Comparison of ENCODE assay signal across 9 cellular contexts in the genomic region with DNA sequence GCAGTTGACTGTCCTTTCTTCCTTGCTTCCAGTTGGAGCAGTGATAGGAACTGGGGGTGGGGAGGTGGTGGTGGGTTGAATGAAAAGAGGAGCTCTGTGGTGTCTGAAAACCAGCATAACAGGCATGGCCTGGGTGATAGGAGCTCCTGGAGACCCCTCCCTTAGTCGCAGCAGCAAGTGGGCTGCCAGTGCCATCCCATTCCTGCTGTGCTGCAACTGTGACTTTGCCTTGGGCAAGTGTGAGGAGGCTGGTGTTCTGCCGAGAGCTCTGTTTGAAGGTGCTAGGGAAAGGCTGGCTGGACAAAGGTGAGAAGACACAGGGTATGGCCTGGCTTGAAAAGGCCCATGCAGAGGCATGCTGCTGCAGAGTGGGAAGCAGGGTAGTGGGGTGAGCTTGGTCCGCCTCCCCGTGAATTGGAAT. TPM values are rescaled to one million over a fixed set of nuclear protein-coding genes. Genes with fewer than 3 reads are reported as not detected.
DNase-seq lines count a peak whose midpoint lies in the region; ATAC-seq, FAIRE-seq and TF ChIP-seq lines count a peak whose summit lies in the region.
"Had no signal": no experiment of that assay in that cellular context is flagged by ENCODE, and none has a peak within 500 bp of the region (broad histone marks: within the 10 kb centered on the region; RNA-seq: fewer than 3 reads in every experiment).

No MANE protein-coding gene starts in this region.

- no peak overlapping the region for H3K9ac ChIP-seq in MM.1S (ENCODE audit: low read length)
- H3K9ac ChIP-seq in H1 (replicated peaks in 1 of 4; ENCODE audit: extremely low read depth in 1 of 4, low read depth in 3 of 4, low read length in 3 of 4): no peak overlapping the region; a peak in 1 of 7 replicates

- H3K4me3 ChIP-seq in Caco-2 (ENCODE audit: low read depth, low read length): no peak overlapping the region
- no peak overlapping the region for H3K4me3 ChIP-seq in MM.1S (ENCODE audit: low read length)
- peak overlapping the region in 3 of 4 experiments; percentile 2 to 15 (median 12); a peak in 3 of 8 replicates for H3K4me3 ChIP-seq in H1 (ENCODE audit: extremely low read depth in 1 of 4, insufficient read depth in 2 of 4, low read depth in 3 of 4, low read length in 4 of 4)
- H3K4me3 ChIP-seq in psoas muscle: no peak overlapping the region

- no peak overlapping the region for H2AK5ac ChIP-seq in H1 (ENCODE audit: low read depth, low read length)

- TF ChIP-seq CTCF in Caco-2 (IDR thresholded peaks at IDR 0.05; ENCODE audit: insufficient read depth in 1 of 2, low read depth in 1 of 2, low read length in 1 of 2, severe bottlenecking in 1 of 2, unreplicated experiment in 1 of 2) (no peak), MM.1S (IDR thresholded peaks at IDR 0.05; ENCODE audit: low read length) (no peak), H1 (IDR thresholded peaks at IDR 0.05; ENCODE audit: control extremely low read depth in 1 of 3, insufficient read depth in 1 of 3, low read depth in 1 of 3, low read length in 3 of 3) (no peak), psoas muscle (IDR thresholded peaks at IDR 0.05) (no peak)

- CTCF ChIA-PET in Caco-2 (lab: Charles Lee): interaction anchor here (1.0 to 1.7 kb wide), 2 partner anchors 40 to 271 kb away, joined by 4 to 7 read pairs; partner anchors contain the start of gene PSMD11
- CTCF ChIA-PET in H1 (lab: Charles Lee; ENCODE audit: partially characterized antibody): interaction anchor here (0.6 to 9.6 kb wide), 34 partner anchors 10 to 454 kb away, joined by 3 to 71 read pairs (median 4); partner anchors contain the start of gene PSMD11

- peak overlapping the region; percentile 40 for H3K4ac ChIP-seq in H1 (replicated peaks; ENCODE audit: insufficient read length, low read depth, low read length)

- no peak for FAIRE-seq in H1 (lab: Jason Lieb, UNC)

- peak in 1 of 4 donors; percentile 1 for ATAC-seq in psoas muscle

- H3K27me3 ChIP-seq in Caco-2 (replicated peaks; ENCODE audit: control insufficient read depth, insufficient read depth, low read length): no peaks in the 10 kb centered on the region
- no peaks in the 10 kb centered on the region for H3K27me3 ChIP-seq in MM.1S (replicated peaks; ENCODE audit: insufficient read depth, low read length)
- no peaks in the 10 kb centered on the region; a peak in 2 of 7 replicates for H3K27me3 ChIP-seq in H1 (replicated peaks in 1 of 4; ENCODE audit: control insufficient read depth in 3 of 4, extremely low read depth in 1 of 4, insufficient read depth in 3 of 4, low read length in 3 of 4)
- H3K27me3 ChIP-seq in psoas muscle (ENCODE audit: insufficient read depth in 3 of 3, low read length in 2 of 3): no peaks in the 10 kb centered on the region

- H3K36me3 Mint-ChIP-seq in Caco-2 (ENCODE audit: insufficient read depth, unreplicated experiment): peaks cover 81% of the 10 kb centered on the region

- no peak overlapping the region for H3K4me2 ChIP-seq in MM.1S (ENCODE audit: low read depth, low read length)
- H3K4me2 ChIP-seq in H1 (ENCODE audit: insufficient read depth in 1 of 2, low read depth in 2 of 2, low read length in 2 of 2): peak overlapping the region; percentile 8 to 37; a peak in 2 of 4 replicates

- H3K14ac ChIP-seq in H1 (ENCODE audit: insufficient read length): no peak overlapping the region

- H3K4me1 ChIP-seq in Caco-2 (peaks cover 18% of the 10 kb centered on the region), MM.1S (ENCODE audit: low read length) (peaks cover 44% of the 10 kb centered on the region), H1 (replicated peaks in 1 of 4; ENCODE audit: control insufficient read depth in 3 of 4, insufficient read depth in 4 of 4, low read length in 3 of 4) (peaks cover 10 to 36% (median 22%) of the 10 kb centered on the region in 4 experiments), psoas muscle (peaks cover 26% of the 10 kb centered on the region)

- no peak overlapping the region for H3K56ac ChIP-seq in H1 (replicated peaks; ENCODE audit: insufficient read length, low read depth, low read length)

- peaks cover 24% of the 10 kb centered on the region for H3K4me1 Mint-ChIP-seq in Caco-2 (ENCODE audit: low read depth, unreplicated experiment)

- H3F3A ChIP-seq in MM.1S (ENCODE audit: insufficient read depth, low read length): peaks cover 46% of the 10 kb centered on the region

- peak overlapping the region; percentile 62; the same call in 1 of the 2 replicates for H3K18ac ChIP-seq in H1 (ENCODE audit: extremely low read depth, low read length)

- H4K8ac ChIP-seq in H1 (ENCODE audit: extremely low read depth, insufficient read depth, low read length): no peak overlapping the region

- no peak for DNase-seq in Caco-2
- DNase-seq in MM.1S: no peak
- no peak for DNase-seq in H1 (ENCODE audit: low read depth in 1 of 2, low spot score in 2 of 2)
- DNase-seq in psoas muscle: no peak
- DNase-seq in GM19240 (ENCODE audit: insufficient read length, low spot score): no peak
- no peak for DNase-seq in NK-92 treated with Interleukin-12 subunit alpha and Interleukin-12 subunit beta, amount 100 ng/mL, for 24 hours (lab: John Stamatoyannopoulos, UW)
- no peak for DNase-seq in effector CD8-positive, alpha-beta T cell (lab: John Stamatoyannopoulos, UW)

- intact Hi-C loops in Caco-2 (cut with micrococcal nuclease; ENCODE audit: unreplicated experiment) (no loop called here), psoas muscle (cut with DNase I) (loop anchor here in 1 of 2 donors (10.0 kb wide), 1 partner anchor 271 kb away; no protein-coding TSS in a partner anchor)

- H2BK20ac ChIP-seq in H1 (ENCODE audit: low read length): no peak overlapping the region

- H3K79me2 ChIP-seq in MM.1S (ENCODE audit: low read length) (no peaks in the 10 kb centered on the region), H1 (ENCODE audit: control insufficient read depth in 1 of 2, insufficient read depth in 2 of 2, low read length in 2 of 2) (peaks cover 0 to 12% of the 10 kb centered on the region in 2 experiments; a peak in 2 of 4 replicates)

- peak overlapping the region; percentile 58 for H3K4me3 Mint-ChIP-seq in Caco-2 (ENCODE audit: unreplicated experiment)

- H3K9me3 ChIP-seq in Caco-2: no peaks in the 10 kb centered on the region
- no peaks in the 10 kb centered on the region for H3K9me3 ChIP-seq in MM.1S (replicated peaks; ENCODE audit: insufficient read depth, low read length)
- H3K9me3 ChIP-seq in H1 (ENCODE audit: insufficient read depth in 2 of 2, low read depth in 1 of 2, low read length in 1 of 2): no peaks in the 10 kb centered on the region
- H3K9me3 ChIP-seq in psoas muscle: no peaks in the 10 kb centered on the region
- H3K9me3 ChIP-seq: neutrophil had no signal

- H2BK5ac ChIP-seq in H1 (ENCODE audit: low read depth, low read length): peak overlapping the region; percentile 56; the same call in 1 of the 2 replicates

- POLR2A ChIA-PET in Caco-2 (lab: Charles Lee): interaction anchor here (0.6 kb wide), 1 partner anchor 278 kb away, joined by 13 read pairs; no protein-coding TSS in a partner anchor
- POLR2A ChIA-PET in H1 (lab: Charles Lee; ENCODE audit: partially characterized antibody): interaction anchor here (0.7 to 2.4 kb wide), 16 partner anchors 11 to 325 kb away, joined by 3 to 14 read pairs (median 4); partner anchors contain the start of gene PSMD11

- H3K9me2 ChIP-seq in MM.1S (replicated peaks; ENCODE audit: insufficient read depth, low read length): no peaks in the 10 kb centered on the region

- H2BK120ac ChIP-seq in H1 (replicated peaks; ENCODE audit: low read depth, low read length): no peak overlapping the region

- WGBS in H1 (ENCODE audit: extremely low coverage in 1 of 2, insufficient coverage in 1 of 2, insufficient read length in 1 of 2, insufficient replicate concordance in 2 of 2, low coverage in 1 of 2, low lambda C conversion rate in 2 of 2, missing lambda C conversion rate in 1 of 2), 2 experiments: 83% methylated on average over 4 of the region's 4 CpGs; no CpG with 5 or more reads in 1 of the 2 experiments
- 72 to 86% (median 77%) methylated on average over 4 of the region's 4 CpGs for WGBS in psoas muscle, 3 donors

- peak overlapping the region; percentile 62 for H4K91ac ChIP-seq in H1 (replicated peaks; ENCODE audit: insufficient read length, low read length)

- H3K23me2 ChIP-seq in H1 (ENCODE audit: low read depth, low read length): peaks cover 8% of the 10 kb centered on the region

- peaks cover 5% of the 10 kb centered on the region for H3K79me1 ChIP-seq in H1 (ENCODE audit: low read depth, low read length)

- no peak overlapping the region for H4K5ac ChIP-seq in H1 (ENCODE audit: insufficient read length, low read depth, low read length)

- H2AFZ ChIP-seq in MM.1S (ENCODE audit: low read length): no peak overlapping the region
- no peak overlapping the region for H2AFZ ChIP-seq in H1 (ENCODE audit: low read length)

- no peaks in the 10 kb centered on the region for H3K27me3 Mint-ChIP-seq in Caco-2 (ENCODE audit: insufficient read depth, unreplicated experiment)
- H3K27me3 Mint-ChIP-seq: central memory CD8-positive, alpha-beta T cell had no signal

- H2BK15ac ChIP-seq in H1 (ENCODE audit: low read length): 0 out of 2 replicates have a peak overlapping the region, but pooled peaks have one; percentile 74

- no peak for TF ChIP-seq RAD21 in H1 (IDR thresholded peaks at IDR 0.05 in 1 of 2, conservative IDR thresholded peaks at IDR 0.05 in 1 of 2; ENCODE audit: low read depth in 2 of 2, low read length in 2 of 2)

- peak overlapping the region; percentile 89 for H3K27ac Mint-ChIP-seq in Caco-2 (ENCODE audit: unreplicated experiment)

- H4K20me1 ChIP-seq in MM.1S (ENCODE audit: insufficient read depth, low read length) (no peaks in the 10 kb centered on the region), H1 (replicated peaks in 1 of 2; ENCODE audit: control insufficient read depth in 1 of 2, insufficient read depth in 2 of 2, low read length in 2 of 2) (peaks cover 3 to 6% of the 10 kb centered on the region in 2 experiments)

- no peak for TF ChIP-seq POLR2A in H1 (IDR thresholded peaks at IDR 0.05; ENCODE audit: control extremely low read depth in 1 of 2, low read depth in 2 of 2, low read length in 2 of 2)

- BruUV-seq in Caco-2 (replicated peaks; lab: Mats Ljungman, UMichigan): no TSS peak

- TF ChIP-seq EP300 in H1 (IDR thresholded peaks at IDR 0.05; ENCODE audit: borderline replicate concordance in 1 of 2, low read depth in 2 of 2, low read length in 2 of 2): no peak

- no peaks in the 10 kb centered on the region for H3K9me3 Mint-ChIP-seq in Caco-2 (ENCODE audit: unreplicated experiment)
- H3K9me3 Mint-ChIP-seq: central memory CD8-positive, alpha-beta T cell had no signal

- H3K27ac ChIP-seq in MM.1S (ENCODE audit: low read length) (peak overlapping the region; percentile 85; the same call in 1 of the 2 replicates), H1 (ENCODE audit: low read depth, low read length) (0 out of 2 replicates have a peak overlapping the region, but pooled peaks have one; percentile 19), psoas muscle (peak overlapping the region; percentile 65)
- H3K27ac ChIP-seq: neutrophil had no signal

- peak overlapping the region; percentile 0; the same call in 1 of the 2 replicates for H2BK12ac ChIP-seq in H1 (ENCODE audit: low read depth, low read length)

- H3K36me3 ChIP-seq in Caco-2 (ENCODE audit: control insufficient read depth, insufficient read depth, low read length): peaks cover 2% of the 10 kb centered on the region; the same call in 1 of the 2 replicates
- 0 out of 2 replicates have a peak, but pooled peaks cover 2% of the 10 kb centered on the region for H3K36me3 ChIP-seq in MM.1S (replicated peaks; ENCODE audit: insufficient read depth, low read length)
- H3K36me3 ChIP-seq in H1 (ENCODE audit: control insufficient read depth in 2 of 4, insufficient read depth in 4 of 4, low read length in 3 of 4): peaks cover 16 to 29% (median 22%) of the 10 kb centered on the region in 4 experiments
- peaks cover 13 to 44% of the 10 kb centered on the region in 2 donors for H3K36me3 ChIP-seq in psoas muscle (ENCODE audit: insufficient read depth in 1 of 2, low read depth in 1 of 2)

- H3K23ac ChIP-seq in H1 (ENCODE audit: insufficient read length): no peak overlapping the region

RNA-seq across cellular contexts. Expression of gene CDK5R1, which starts 2.7 kb away (rescaled TPM):
- 6.6 and 7.3 TPM in 2 replicates for total RNA-seq in Caco-2 (2022)
- total RNA-seq in H1 (2021; fragmentation: NEBNext Ultra II Directional; extraction: Animal tissue kit (Norgen Biotek cat#: 25700)): 9.9 and 10.7 TPM in 2 replicates
- polyA plus RNA-seq in H1 (2011; rRNA removed): 2.7 and 4.3 TPM in 2 replicates
- 3.6 TPM for polyA plus RNA-seq in H1 (2011; cell fraction: cytosol; rRNA removed)
- polyA plus RNA-seq in H1 (2011; cell fraction: nucleus; rRNA removed): 4.5 TPM
- 5.2 to 6.6 TPM (median 6.3 TPM) in 4 replicates for polyA plus RNA-seq in H1 (2012, experiment 1 of 2)
- polyA plus RNA-seq in H1 (2012, experiment 2 of 2): 4.9 TPM
- 4.8 TPM for polyA plus RNA-seq in H1 (2013, experiment 1 of 2)
- polyA plus RNA-seq in H1 (2013, experiment 2 of 2): 4.8 TPM
- polyA minus RNA-seq in H1 (2011; rRNA and poly(A)+ RNA removed): 2.8 and 4.6 TPM in 2 replicates
- 6.5 TPM for polyA minus RNA-seq in H1 (2011; cell fraction: cytosol; rRNA and poly(A)+ RNA removed)
- polyA minus RNA-seq in H1 (2011; cell fraction: nucleus; rRNA and poly(A)+ RNA removed): 4.7 TPM
- total RNA-seq in psoas muscle: 1 to 10 TPM; 1.2 to 5.2 (median 2.5) TPM
- 1 to 10 TPM in 2 of 3 donors, under 1 TPM in 1; 0.44 to 2.1 (median 1.1) TPM for polyA plus RNA-seq in psoas muscle

RNA-seq across cellular contexts. Expression of gene PSMD11, which starts 39.7 kb away (rescaled TPM):
- total RNA-seq in Caco-2 (2022) (198 and 208 TPM in 2 replicates), psoas muscle (100 to 1,000 TPM; 118 to 280 (median 207) TPM)
- 171 and 175 TPM in 2 replicates for total RNA-seq in H1 (2021; fragmentation: NEBNext Ultra II Directional; extraction: Animal tissue kit (Norgen Biotek cat#: 25700))
- polyA plus RNA-seq in H1 (2011; rRNA removed) (49.0 and 68.4 TPM in 2 replicates), psoas muscle (100 to 1,000 TPM; 152 to 326 (median 198) TPM)
- polyA plus RNA-seq in H1 (2011; cell fraction: cytosol; rRNA removed): 82.0 TPM
- 64.6 TPM for polyA plus RNA-seq in H1 (2011; cell fraction: nucleus; rRNA removed)
- 148 to 209 TPM (median 158 TPM) in 4 replicates for polyA plus RNA-seq in H1 (2012, experiment 1 of 2)
- polyA plus RNA-seq in H1 (2012, experiment 2 of 2): 48.7 TPM
- polyA plus RNA-seq in H1 (2013, experiment 1 of 2): 147 TPM
- polyA plus RNA-seq in H1 (2013, experiment 2 of 2): 151 TPM
- polyA minus RNA-seq in H1 (2011; rRNA and poly(A)+ RNA removed): 202 and 260 TPM in 2 replicates
- 72.1 TPM for polyA minus RNA-seq in H1 (2011; cell fraction: cytosol; rRNA and poly(A)+ RNA removed)
- polyA minus RNA-seq in H1 (2011; cell fraction: nucleus; rRNA and poly(A)+ RNA removed): 81.8 TPM

Comparison
In these comparisons a context has a peak if more than half of its experiments do, and no peak if none do; other contexts are left out.
1. H3K4me3 ChIP-seq: peak in H1 (3 of 4); none in Caco-2 (single experiment), MM.1S (single experiment) and psoas muscle (single experiment).
2. H3K27ac ChIP-seq: peak in every context shown above with its lines; median percentile 85 in MM.1S; 65 in psoas muscle; 19 in H1.